ENCODE assay signal across 8 cellular contexts in genomic region chr11:14357843-14358728, GRCh38. TPM values are rescaled to one million over a fixed set of nuclear protein-coding genes. Genes with fewer than 3 reads are reported as not detected.
A peak's percentile ranks its signal among the peaks of the same experiment; 100 is the strongest.
DNase-seq lines count a peak whose midpoint lies in the region; ATAC-seq, FAIRE-seq and TF ChIP-seq lines count a peak whose summit lies in the region.

No MANE protein-coding gene starts in this region.

- H3K36me3 ChIP-seq in neural progenitor cell, result no peaks in the 10 kb centered on the region

- H3F3A ChIP-seq in neural progenitor cell (ENCODE audit: low read depth), result peaks cover 12% of the 10 kb centered on the region

- H3K4me3 Mint-ChIP-seq in neural progenitor cell, result peak overlapping the region; percentile 100

- DNase-seq in A549 (ENCODE audit: low read depth in 1 of 2, low spot score in 1 of 2) (peak; percentile 58 to 76), NCI-H510A treated with DMSO at 0.1 percent for 48 hours (lab: John Stamatoyannopoulos, UW) (peak; percentile 32), fibroblast of peridontal ligament (ENCODE audit: extremely low read depth) (peak; percentile 52), neural progenitor cell (ENCODE audit: low spot score) (peak; percentile 93), GOT3 (lab: John Stamatoyannopoulos, UW) (no peak)
- DNase-seq in activated T-cell treated with anti-CD3 and anti-CD28 coated beads, Interleukin-2, amount 50 U/mL, for 48 hours, result peak; percentile 58 to 60

- H3K79me2 ChIP-seq in neural progenitor cell (ENCODE audit: low read depth), result peaks cover 53% of the 10 kb centered on the region

- ATAC-seq in A549, result peak; percentile 90 to 93
- peak; percentile 53 for ATAC-seq in GM18505 (IDR thresholded peaks at IDR 0.05; ENCODE audit: unreplicated experiment)
- peak; percentile 41 for ATAC-seq in HG02938 (IDR thresholded peaks at IDR 0.05; ENCODE audit: unreplicated experiment)

- H3K36me3 Mint-ChIP-seq in neural progenitor cell, result peaks cover 2% of the 10 kb centered on the region

- peaks cover 12% of the 10 kb centered on the region; the same call in 2 of the 3 replicates for H3K4me1 ChIP-seq in A549
- peaks cover 12% of the 10 kb centered on the region for H3K4me1 ChIP-seq in neural progenitor cell

- peaks cover 6% of the 10 kb centered on the region for H3K27me3 ChIP-seq in neural progenitor cell

- no peak; the same call in 2 of the 3 replicates for TF ChIP-seq CTCF in A549 (IDR thresholded peaks at IDR 0.05)
- no peak for TF ChIP-seq CTCF in neural progenitor cell (IDR thresholded peaks at IDR 0.05)

- TF ChIP-seq RAD21 in A549 (conservative IDR thresholded peaks at IDR 0.05 in 1 of 2, IDR thresholded peaks at IDR 0.05 in 1 of 2), result no peak; a peak in 1 of 5 replicates

- no peaks in the 10 kb centered on the region for H3K9me3 Mint-ChIP-seq in neural progenitor cell

- TF ChIP-seq POLR2A in A549 (IDR thresholded peaks at IDR 0.05; ENCODE audit: low read length), result peak; percentile 8; the same call in 1 of the 2 replicates
- no peak for TF ChIP-seq POLR2A in GM18505 (IDR thresholded peaks at IDR 0.05; ENCODE audit: borderline replicate concordance, extremely low read depth, insufficient read depth, insufficient read length)

- H3K27ac ChIP-seq in A549 (peak overlapping the region; percentile 86 to 99), neural progenitor cell (peak overlapping the region; percentile 88)

- H3K27ac Mint-ChIP-seq in neural progenitor cell, result peak overlapping the region; percentile 92

- H3K9me3 ChIP-seq in A549 (no peaks in the 10 kb centered on the region), neural progenitor cell (ENCODE audit: low read depth) (no peaks in the 10 kb centered on the region)

- H3K4me3 ChIP-seq in A549, result peak overlapping the region; percentile 84
- peak overlapping the region; percentile 97 for H3K4me3 ChIP-seq in neural progenitor cell

- no peak for FAIRE-seq in A549 (lab: Jason Lieb, UNC)

- POLR2A ChIA-PET in A549 (lab: Yijun Ruan, JAX), result interaction anchor here (0.5 to 1.4 kb wide), 13 partner anchors 10 to 97 kb away, joined by 3 to 10 read pairs (median 4); no protein-coding TSS in a partner anchor

- WGBS in A549 (ENCODE audit: missing lambda C conversion rate), result 0% methylated on average over 12 of the region's 74 CpGs

- peaks cover 48% of the 10 kb centered on the region for H4K20me1 ChIP-seq in neural progenitor cell (ENCODE audit: low read depth)

- TF ChIP-seq EP300 in A549 (IDR thresholded peaks at IDR 0.05), result no peak

- H2AFZ ChIP-seq in neural progenitor cell (replicated peaks), result peak overlapping the region; percentile 81

- CTCF ChIA-PET in A549 (lab: Yijun Ruan, JAX), result interaction anchor here (0.7 to 3.6 kb wide), 8 partner anchors 12 to 97 kb away, joined by 3 to 19 read pairs (median 5); no protein-coding TSS in a partner anchor

- H3K4me2 ChIP-seq in A549 (peak overlapping the region; percentile 89), neural progenitor cell (peak overlapping the region; percentile 94)

- H3K27me3 Mint-ChIP-seq in neural progenitor cell (ENCODE audit: insufficient read depth, low read depth), result peaks cover 6% of the 10 kb centered on the region

- H3K4me1 Mint-ChIP-seq in neural progenitor cell, result peaks cover 19% of the 10 kb centered on the region

- peak overlapping the region; percentile 80 for H3K9ac ChIP-seq in neural progenitor cell

TF ChIP-seq in A549, 52 proteins besides CTCF, POLR2A, EP300 and RAD21:
- TF ChIP-seq, protein P1, sequence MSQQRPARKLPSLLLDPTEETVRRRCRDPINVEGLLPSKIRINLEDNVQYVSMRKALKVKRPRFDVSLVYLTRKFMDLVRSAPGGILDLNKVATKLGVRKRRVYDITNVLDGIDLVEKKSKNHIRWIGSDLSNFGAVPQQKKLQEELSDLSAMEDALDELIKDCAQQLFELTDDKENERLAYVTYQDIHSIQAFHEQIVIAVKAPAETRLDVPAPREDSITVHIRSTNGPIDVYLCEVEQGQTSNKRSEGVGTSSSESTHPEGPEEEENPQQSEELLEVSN (IDR thresholded peaks at IDR 0.05; ENCODE audit: borderline replicate concordance, low read depth), result peak; percentile 38; the same call in 1 of the 2 replicates
- TF ChIP-seq, protein P2, sequence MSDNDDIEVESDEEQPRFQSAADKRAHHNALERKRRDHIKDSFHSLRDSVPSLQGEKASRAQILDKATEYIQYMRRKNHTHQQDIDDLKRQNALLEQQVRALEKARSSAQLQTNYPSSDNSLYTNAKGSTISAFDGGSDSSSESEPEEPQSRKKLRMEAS (IDR thresholded peaks at IDR 0.05), result no peak; the same call in 1 of the 2 replicates

RNA-seq across cellular contexts. Expression of gene RRAS2, which starts 0.9 kb away (rescaled TPM):
- polyA plus RNA-seq in A549 (2011; rRNA removed), result 39.7 and 48.2 TPM in 2 replicates
- 17.1 and 21.7 TPM in 2 replicates for polyA plus RNA-seq in A549 (2012; cell fraction: cytosol; rRNA removed)
- 8.8 and 10.4 TPM in 2 replicates for polyA plus RNA-seq in A549 (2012; cell fraction: nucleus; rRNA removed)
- polyA plus RNA-seq in A549 (2017; fragmentation: RNase III; extraction: RNeasy Plus Mini Kit Qiagen cat#74134 plus additional on column Dnase treatment), result 37.9 to 44.0 TPM (median 40.2 TPM) in 3 replicates
- polyA minus RNA-seq in A549 (2011; rRNA and poly(A)+ RNA removed), result 7.8 and 9.1 TPM in 2 replicates
- 87.4 and 129 TPM in 2 replicates for total RNA-seq in neural progenitor cell (ENCODE audit: low replicate concordance)

Comparison
In these comparisons a context has a peak if more than half of its experiments do, and no peak if none do; other contexts are left out.
1. ATAC-seq: peak in every context shown above with its lines; median percentile 92 in A549; 53 in GM18505; 41 in HG02938.